ENCODE assay signal across 8 cellular contexts in genomic region chr1:206583461-206584264, GRCh38. TPM values are rescaled to one million over a fixed set of nuclear protein-coding genes. Genes with fewer than 3 reads are reported as not detected.
A peak's percentile ranks its signal among the peaks of the same experiment; 100 is the strongest.
DNase-seq lines count a peak whose midpoint lies in the region; ATAC-seq and TF ChIP-seq lines count a peak whose summit lies in the region.

No MANE protein-coding gene starts in this region.

- H3K4me1 ChIP-seq in GM23248 (ENCODE audit: insufficient read depth) (peaks cover 15% of the 10 kb centered on the region), lower lobe of right lung (peaks cover 70% of the 10 kb centered on the region)

- H3K9ac ChIP-seq in GM23248, result no peak overlapping the region

- ATAC-seq in lower lobe of right lung (peak; percentile 63 to 74), HG03442 (IDR thresholded peaks at IDR 0.05; ENCODE audit: unreplicated experiment) (no peak)

- intact Hi-C loops in lower lobe of right lung (cut with DNase I), result loop anchor here (10.0 kb wide), 1 partner anchor 99 kb away; no protein-coding TSS in a partner anchor

- H3K9me2 ChIP-seq in GM23248 (ENCODE audit: insufficient read depth), result no peaks in the 10 kb centered on the region

- no peaks in the 10 kb centered on the region for H4K20me1 ChIP-seq in GM23248 (ENCODE audit: insufficient read depth)

- H3K27me3 ChIP-seq in GM23248 (replicated peaks; ENCODE audit: insufficient read depth) (no peaks in the 10 kb centered on the region), lower lobe of right lung (ENCODE audit: low read depth) (no peaks in the 10 kb centered on the region)

- no peaks in the 10 kb centered on the region for H3K79me2 ChIP-seq in GM23248 (ENCODE audit: insufficient read depth)

- H3K27ac ChIP-seq in GM23248 (no peak overlapping the region), lower lobe of right lung (peak overlapping the region; percentile 31)

- peak; percentile 93 for TF ChIP-seq CTCF in lower lobe of right lung (IDR thresholded peaks at IDR 0.05)

- H3F3A ChIP-seq in GM23248 (ENCODE audit: insufficient read depth), result peaks cover 13% of the 10 kb centered on the region; the same call in 1 of the 2 replicates

- no peak overlapping the region for H2AFZ ChIP-seq in GM23248

- 78 to 79% methylated on average over 6 of the region's 6 CpGs for WGBS in GM23248 (ENCODE audit: low coverage in 1 of 2, low lambda C conversion rate in 2 of 2, missing lambda C conversion rate in 2 of 2), 2 experiments

- H3K4me2 ChIP-seq in GM23248 (ENCODE audit: unreplicated experiment), result no peak overlapping the region

- no peaks in the 10 kb centered on the region for H3K9me3 ChIP-seq in GM23248 (ENCODE audit: low read depth)
- H3K9me3 ChIP-seq in lower lobe of right lung, result no peaks in the 10 kb centered on the region

- H3K4me3 ChIP-seq in GM23248 (no peak overlapping the region), lower lobe of right lung (no peak overlapping the region)

- H3K36me3 ChIP-seq in GM23248 (ENCODE audit: low read depth) (no peaks in the 10 kb centered on the region), lower lobe of right lung (peaks cover 58% of the 10 kb centered on the region)

- peak; percentile 74 for DNase-seq in AG08395 (ENCODE audit: low spot score)
- DNase-seq in GM23248, result peak; percentile 81
- DNase-seq in NCI-H748 treated with DMSO at 0.1 percent for 48 hours (lab: John Stamatoyannopoulos, UW), result peak; percentile 12
- peak; percentile 90 to 93 for DNase-seq in activated CD4-positive, alpha-beta T cell treated with anti-CD3 and anti-CD28 coated beads, Interleukin-2, amount 50 U/mL, for 48 hours
- DNase-seq in dermis blood vessel endothelial cell, result peak; percentile 84
- DNase-seq in lower lobe of right lung, result peak; percentile 81
- peak; percentile 82 for DNase-seq in stimulated activated CD8-positive, alpha-beta memory T cell treated with anti-CD3 and anti-CD28 coated beads, Interleukin-15, amount 100 ng/mL, for 1 hour (ENCODE audit: low read depth)

- in situ Hi-C loops in GM23248 (cut with MboI), result loop anchor here (10.0 kb wide), 1 partner anchor 79 kb away; the partner anchor contains the start of gene RASSF5

RNA-seq across cellular contexts. Expression of gene EIF2D, which starts 28.6 kb away (rescaled TPM):
- 46.7 and 53.4 TPM in 2 replicates for total RNA-seq in GM23248 (2014; rRNA removed; shearing (Covaris generic))
- polyA plus RNA-seq in GM23248 (2016; fragmentation: Nextera tagmentation; extraction: Ambion mirVana), result 31.2 and 31.4 TPM in 2 replicates
- total RNA-seq in dermis blood vessel endothelial cell (66.1 and 69.9 TPM in 2 replicates), lower lobe of right lung (47.0 TPM)

RNA-seq across cellular contexts. Expression of gene DYRK3, which starts 51.7 kb away (rescaled TPM):
- 28.8 and 31.5 TPM in 2 replicates for total RNA-seq in GM23248 (2014; rRNA removed; shearing (Covaris generic))
- 16.9 and 18.2 TPM in 2 replicates for polyA plus RNA-seq in GM23248 (2016; fragmentation: Nextera tagmentation; extraction: Ambion mirVana)
- total RNA-seq in dermis blood vessel endothelial cell (11.4 and 12.6 TPM in 2 replicates), lower lobe of right lung (6.4 TPM)

Comparison
In these comparisons a context has a peak if more than half of its experiments do, and no peak if none do; other contexts are left out.
1. DNase-seq: peak in every context shown above with its lines; median percentile 92 in activated CD4-positive, alpha-beta T cell treated with anti-CD3 and anti-CD28 coated beads, Interleukin-2, amount 50 U/mL, for 48 hours; 84 in dermis blood vessel endothelial cell; 82 in stimulated activated CD8-positive, alpha-beta memory T cell treated with anti-CD3 and anti-CD28 coated beads, Interleukin-15, amount 100 ng/mL, for 1 hour; 81 in GM23248; 81 in lower lobe of right lung; 74 in AG08395; 12 in NCI-H748 treated with DMSO at 0.1 percent for 48 hours.